Comparison of ENCODE assay signal across 8 cellular contexts in the genomic region with DNA sequence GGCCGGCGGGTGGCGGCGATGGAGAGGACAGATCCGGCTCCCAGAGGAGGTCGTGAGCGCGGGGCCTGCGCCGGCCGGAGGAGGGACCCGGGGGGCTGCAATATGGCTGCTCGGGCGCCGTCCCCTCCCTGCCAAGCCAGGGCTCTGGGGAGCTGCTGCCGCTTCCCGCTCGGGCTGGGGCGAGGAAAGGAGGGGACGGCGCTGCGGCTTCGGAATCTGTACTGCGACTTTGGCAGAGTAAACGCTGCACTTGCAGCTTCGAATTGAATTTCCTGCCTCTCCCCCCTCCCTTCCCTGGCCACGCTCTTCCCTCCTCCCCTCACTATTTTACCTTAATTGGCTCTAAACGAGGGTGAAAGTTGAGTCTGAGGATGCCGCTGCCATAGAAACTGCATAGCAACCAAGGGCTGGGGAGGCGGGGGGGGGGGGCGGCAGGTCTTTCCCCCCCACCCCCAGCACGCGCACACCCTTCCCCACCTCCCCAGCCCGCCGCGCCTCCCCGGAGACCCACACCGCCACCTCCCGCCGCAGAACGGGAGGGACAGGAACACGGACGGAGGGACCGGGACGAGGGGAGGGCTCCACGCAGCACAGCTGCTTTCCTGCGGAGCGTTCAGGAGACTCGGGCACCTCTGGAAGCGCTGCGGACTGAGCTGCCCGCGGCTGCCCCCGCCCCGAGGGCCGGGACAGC.
DNase-seq lines count a peak whose midpoint lies in the region; ATAC-seq, FAIRE-seq and TF ChIP-seq lines count a peak whose summit lies in the region.
"Had no signal": no experiment of that assay in that cellular context is flagged by ENCODE, and none has a peak within 500 bp of the region (broad histone marks: within the 10 kb centered on the region; RNA-seq: fewer than 3 reads in every experiment).

No MANE protein-coding gene starts in this region.

- H3K23ac ChIP-seq in H1 (ENCODE audit: insufficient read length): no peak overlapping the region

- no peaks in the 10 kb centered on the region for H3F3A ChIP-seq in PC-9 (ENCODE audit: insufficient read depth, low read depth)

- H3K9ac ChIP-seq in H1 (replicated peaks in 1 of 4; ENCODE audit: extremely low read depth in 1 of 4, low read depth in 3 of 4, low read length in 3 of 4): peak overlapping the region in 3 of 4 experiments; percentile 1 to 29 (median 27); a peak in 6 of 7 replicates

- peak in 1 of 2 experiments; percentile 13; a peak in 1 of 4 replicates for TF ChIP-seq RAD21 in H1 (IDR thresholded peaks at IDR 0.05 in 1 of 2, conservative IDR thresholded peaks at IDR 0.05 in 1 of 2; ENCODE audit: low read depth in 2 of 2, low read length in 2 of 2)

- H3K4me2 ChIP-seq in H1 (ENCODE audit: insufficient read depth in 1 of 2, low read depth in 2 of 2, low read length in 2 of 2): peak overlapping the region; percentile 83 to 93
- no peak overlapping the region for H3K4me2 ChIP-seq in PC-9

- peak overlapping the region; percentile 83; the same call in 1 of the 2 replicates for H3K18ac ChIP-seq in H1 (ENCODE audit: extremely low read depth, low read length)

- H3K4me3 ChIP-seq in H1 (ENCODE audit: extremely low read depth in 1 of 4, insufficient read depth in 2 of 4, low read depth in 3 of 4, low read length in 4 of 4) (peak overlapping the region; percentile 52 to 73 (median 64)), mucosa of descending colon (no peak overlapping the region), suprapubic skin (peak overlapping the region; percentile 66), PC-9 (no peak overlapping the region)

- no peaks in the 10 kb centered on the region for H3K36me3 ChIP-seq in H1 (ENCODE audit: control insufficient read depth in 2 of 4, insufficient read depth in 4 of 4, low read length in 3 of 4)
- no peaks in the 10 kb centered on the region for H3K36me3 ChIP-seq in mucosa of descending colon (ENCODE audit: low read depth)
- no peaks in the 10 kb centered on the region for H3K36me3 ChIP-seq in suprapubic skin
- no peaks in the 10 kb centered on the region for H3K36me3 ChIP-seq in PC-9 (ENCODE audit: low read depth)

- H3K79me2 ChIP-seq in H1 (ENCODE audit: control insufficient read depth in 1 of 2, insufficient read depth in 2 of 2, low read length in 2 of 2) (no peaks in the 10 kb centered on the region), PC-9 (ENCODE audit: low read depth) (no peaks in the 10 kb centered on the region)

- H3K9me3 ChIP-seq in H1 (ENCODE audit: insufficient read depth in 2 of 2, low read depth in 1 of 2, low read length in 1 of 2): no peaks in the 10 kb centered on the region
- H3K9me3 ChIP-seq in mucosa of descending colon: no peaks in the 10 kb centered on the region
- H3K9me3 ChIP-seq in suprapubic skin: no peaks in the 10 kb centered on the region
- no peaks in the 10 kb centered on the region for H3K9me3 ChIP-seq in PC-9 (ENCODE audit: insufficient read depth, low read depth)

- DNase-seq in activated CD4-positive, alpha-beta T cell treated with anti-CD3 and anti-CD28 coated beads, Interleukin-2, amount 50 U/mL, for 1 hour: peak; percentile 32
- peak; percentile 41 to 81 for DNase-seq in H1 (ENCODE audit: low read depth in 1 of 2, low spot score in 2 of 2)
- peak in 2 of 3 donors; percentile 6 to 36 for DNase-seq in mucosa of descending colon
- DNase-seq in suprapubic skin (ENCODE audit: low spot score in 2 of 2): no peak
- no peak for DNase-seq in PC-9

- no peak overlapping the region for H2AFZ ChIP-seq in H1 (ENCODE audit: low read length)
- no peak overlapping the region for H2AFZ ChIP-seq in PC-9

- peak overlapping the region; percentile 41 for H4K5ac ChIP-seq in H1 (ENCODE audit: insufficient read length, low read depth, low read length)

- peak overlapping the region; percentile 11 for H3K56ac ChIP-seq in H1 (replicated peaks; ENCODE audit: insufficient read length, low read depth, low read length)

- H3K27me3 ChIP-seq in H1 (replicated peaks in 1 of 4; ENCODE audit: control insufficient read depth in 3 of 4, extremely low read depth in 1 of 4, insufficient read depth in 3 of 4, low read length in 3 of 4): peaks cover 0 to 10% (median 3%) of the 10 kb centered on the region in 4 experiments; a peak in 3 of 7 replicates
- H3K27me3 ChIP-seq in suprapubic skin: peaks cover 39% of the 10 kb centered on the region
- peaks cover 22% of the 10 kb centered on the region for H3K27me3 ChIP-seq in PC-9 (ENCODE audit: insufficient read depth, low read depth)

- no peak overlapping the region for H2BK20ac ChIP-seq in H1 (ENCODE audit: low read length)

- H3K4ac ChIP-seq in H1 (replicated peaks; ENCODE audit: insufficient read length, low read depth, low read length): no peak overlapping the region

- H3K9me2 ChIP-seq in PC-9 (ENCODE audit: insufficient read depth): no peaks in the 10 kb centered on the region

- no peak overlapping the region for H2BK120ac ChIP-seq in H1 (replicated peaks; ENCODE audit: low read depth, low read length)

- H4K20me1 ChIP-seq in H1 (replicated peaks in 1 of 2; ENCODE audit: control insufficient read depth in 1 of 2, insufficient read depth in 2 of 2, low read length in 2 of 2) (no peaks in the 10 kb centered on the region), PC-9 (ENCODE audit: insufficient read depth) (no peaks in the 10 kb centered on the region; the same call in 1 of the 2 replicates)

- H2BK15ac ChIP-seq in H1 (ENCODE audit: low read length): no peak overlapping the region

- peaks cover 10% of the 10 kb centered on the region for H3K23me2 ChIP-seq in H1 (ENCODE audit: low read depth, low read length)

- WGBS in H1 (ENCODE audit: extremely low coverage in 1 of 2, insufficient coverage in 1 of 2, insufficient read length in 1 of 2, insufficient replicate concordance in 2 of 2, low coverage in 1 of 2, low lambda C conversion rate in 2 of 2, missing lambda C conversion rate in 1 of 2), 2 experiments: 3% methylated on average over 20 of the region's 56 CpGs; no CpG with 5 or more reads in 1 of the 2 experiments
- WGBS in suprapubic skin: 1% methylated on average over 16 of the region's 56 CpGs

- peak overlapping the region; percentile 90 for H4K8ac ChIP-seq in H1 (ENCODE audit: extremely low read depth, insufficient read depth, low read length)

- CTCF ChIA-PET in H1 (lab: Charles Lee; ENCODE audit: partially characterized antibody) (interaction anchor here (0.7 to 1.8 kb wide), 9 partner anchors 10 to 127 kb away, joined by 3 to 10 read pairs (median 4); no protein-coding TSS in a partner anchor), PC-9 (lab: Charles Lee) (no interaction called here)

- FAIRE-seq in H1 (lab: Jason Lieb, UNC): no peak
- FAIRE-seq: colon had no signal

- TF ChIP-seq EP300 in H1 (IDR thresholded peaks at IDR 0.05; ENCODE audit: borderline replicate concordance in 1 of 2, low read depth in 2 of 2, low read length in 2 of 2) (no peak), suprapubic skin (IDR thresholded peaks at IDR 0.05) (no peak)

- TF ChIP-seq POLR2A in H1 (IDR thresholded peaks at IDR 0.05; ENCODE audit: control extremely low read depth in 1 of 2, low read depth in 2 of 2, low read length in 2 of 2) (peak in 1 of 2 experiments; percentile 46; a peak in 1 of 3 replicates), suprapubic skin (IDR thresholded peaks at IDR 0.05) (no peak)

- H2BK12ac ChIP-seq in H1 (ENCODE audit: low read depth, low read length): no peak overlapping the region

- POLR2A ChIA-PET in H1 (lab: Charles Lee; ENCODE audit: partially characterized antibody): interaction anchor here (0.9 kb wide), 1 partner anchor 137 kb away, joined by 3 read pairs; a partner anchor contains a TSS
- POLR2A ChIA-PET in PC-9 (lab: Charles Lee; ENCODE audit: unreplicated experiment): no interaction called here

- ATAC-seq in GM18511 (IDR thresholded peaks at IDR 0.05; ENCODE audit: unreplicated experiment): peak; percentile 75
- peak; percentile 57 for ATAC-seq in HG03175 (IDR thresholded peaks at IDR 0.05; ENCODE audit: unreplicated experiment)
- ATAC-seq in mucosa of descending colon: peak; percentile 67

- no peak overlapping the region for H3K14ac ChIP-seq in H1 (ENCODE audit: insufficient read length)

- intact Hi-C loops in mucosa of descending colon (cut with DNase I, micrococcal nuclease): no loop called here
- intact Hi-C loops in PC-9 (cut with micrococcal nuclease; ENCODE audit: unreplicated experiment): no loop called here

- no peak overlapping the region for H2AK5ac ChIP-seq in H1 (ENCODE audit: low read depth, low read length)

- H4K91ac ChIP-seq in H1 (replicated peaks; ENCODE audit: insufficient read length, low read length): no peak overlapping the region

- H2BK5ac ChIP-seq in H1 (ENCODE audit: low read depth, low read length): no peak overlapping the region

- TF ChIP-seq CTCF in H1 (IDR thresholded peaks at IDR 0.05; ENCODE audit: control extremely low read depth in 1 of 3, insufficient read depth in 1 of 3, low read depth in 1 of 3, low read length in 3 of 3) (peak in 1 of 3 experiments; percentile 15; a peak in 1 of 4 replicates), mucosa of descending colon (IDR thresholded peaks at IDR 0.05) (no peak), suprapubic skin (IDR thresholded peaks at IDR 0.05) (no peak), PC-9 (conservative IDR thresholded peaks at IDR 0.05) (no peak)

- no peaks in the 10 kb centered on the region for H3K79me1 ChIP-seq in H1 (ENCODE audit: low read depth, low read length)

- H3K4me1 ChIP-seq in H1 (replicated peaks in 1 of 4; ENCODE audit: control insufficient read depth in 3 of 4, insufficient read depth in 4 of 4, low read length in 3 of 4) (peaks cover 0 to 5% (median 0%) of the 10 kb centered on the region in 4 experiments; a peak in 3 of 7 replicates), mucosa of descending colon (ENCODE audit: low read depth) (peaks cover 5% of the 10 kb centered on the region), suprapubic skin (peaks cover 16% of the 10 kb centered on the region), PC-9 (replicated peaks; ENCODE audit: insufficient read depth) (no peaks in the 10 kb centered on the region)

- no TSS peak for BruUV-seq in PC-9 (replicated peaks; lab: Mats Ljungman, UMichigan)

- no peak overlapping the region for H3K27ac ChIP-seq in H1 (ENCODE audit: low read depth, low read length)
- H3K27ac ChIP-seq in suprapubic skin: no peak overlapping the region
- H3K27ac ChIP-seq in PC-9: no peak overlapping the region

TF ChIP-seq in H1, 55 proteins besides CTCF, POLR2A, EP300 and RAD21 (continues in another document):
- TF ChIP-seq SP1 (IDR thresholded peaks at IDR 0.05; ENCODE audit: low read depth, low read length) (no peak), RBBP5 (IDR thresholded peaks at IDR 0.05; ENCODE audit: borderline replicate concordance, low read depth, low read length) (peak; percentile 78; the same call in 1 of the 2 replicates), TAF7 (optimal IDR thresholded peaks at IDR 0.05; ENCODE audit: borderline replicate concordance, low read depth, low read length) (peak; percentile 33), JUN (IDR thresholded peaks at IDR 0.05; ENCODE audit: low read depth, low read length) (no peak)
- TF ChIP-seq, protein P1, sequence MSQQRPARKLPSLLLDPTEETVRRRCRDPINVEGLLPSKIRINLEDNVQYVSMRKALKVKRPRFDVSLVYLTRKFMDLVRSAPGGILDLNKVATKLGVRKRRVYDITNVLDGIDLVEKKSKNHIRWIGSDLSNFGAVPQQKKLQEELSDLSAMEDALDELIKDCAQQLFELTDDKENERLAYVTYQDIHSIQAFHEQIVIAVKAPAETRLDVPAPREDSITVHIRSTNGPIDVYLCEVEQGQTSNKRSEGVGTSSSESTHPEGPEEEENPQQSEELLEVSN (IDR thresholded peaks at IDR 0.05): peak; percentile 53; the same call in 1 of the 2 replicates

Comparison
In these comparisons a context has a peak if more than half of its experiments do, and no peak if none do; other contexts are left out.
1. DNase-seq: peak in activated CD4-positive, alpha-beta T cell treated with anti-CD3 and anti-CD28 coated beads, Interleukin-2, amount 50 U/mL, for 1 hour (single experiment), H1 (2 of 2) and mucosa of descending colon (2 of 3); none in suprapubic skin (0 of 2) and PC-9 (0 of 2).
2. H3K4me3 ChIP-seq: peak in H1 (4 of 4) and suprapubic skin (single experiment); none in mucosa of descending colon (single experiment) and PC-9 (single experiment).
3. Peak in every context shown above with its lines, with median percentiles within 50 percentile points of each other: ATAC-seq.